Comparison of ENCODE assay signal across 32 cellular contexts in genomic region chr11:32538804-32539203, GRCh38.
"Had no signal": no experiment of that assay in that cellular context is flagged by ENCODE, and none has a peak within 500 bp of the region (broad histone marks: within the 10 kb centered on the region; RNA-seq: fewer than 3 reads in every experiment).

No MANE protein-coding gene starts in this region.

- H3K36me3 ChIP-seq: adrenal gland, ascending aorta, brain microvascular endothelial cell, breast epithelium, cardiac muscle cell had no signal

- H3K27me3 ChIP-seq: adrenal gland, ascending aorta, body of pancreas, brain microvascular endothelial cell, breast epithelium, cardiac muscle cell had no signal

- H3K9me3 ChIP-seq: adrenal gland, ascending aorta, body of pancreas, breast epithelium had no signal

- ATAC-seq: activated naive CD4-positive, alpha-beta T cell treated with anti-CD3 and anti-CD28 coated beads, Interleukin-2, amount 50 U/mL, for 72 hours; activated naive CD8-positive, alpha-beta T cell treated with anti-CD3 and anti-CD28 coated beads, Interleukin-2, amount 50 U/mL, for 24 hours; activated T-cell treated with anti-CD3 and anti-CD28 coated beads, Interleukin-2, amount 50 U/mL, for 4 hours; activated T-cell treated with anti-CD3 and anti-CD28 coated beads, Interleukin-2, amount 50 U/mL, for 72 hours; activated T-helper 17 cell treated with anti-CD3 and anti-CD28 coated beads, Interleukin-2, amount 50 U/mL, for 72 hours; body of pancreas had no signal

- H3K4me1 ChIP-seq: adrenal gland, ascending aorta, body of pancreas, breast epithelium had no signal

- H3K4me3 ChIP-seq: adrenal gland, ascending aorta, body of pancreas, breast epithelium, cardiac muscle cell had no signal

- DNase-seq: activated effector memory CD4-positive, alpha-beta T cell treated with anti-CD3 and anti-CD28 coated beads, Interleukin-2, amount 50 U/mL, for 16 hours; activated effector memory CD4-positive, alpha-beta T cell treated with Interleukin-2 at 50 U/mL for 16 hours; activated gamma-delta T cell; activated gamma-delta T cell treated with Interleukin-2 at 50 U/mL for 16 hours; activated naive CD4-positive, alpha-beta T cell; activated naive CD4-positive, alpha-beta T cell treated with anti-CD3 and anti-CD28 coated beads for 36 hours; activated naive CD4-positive, alpha-beta T cell treated with anti-CD3 and anti-CD28 coated beads, Interleukin-2, amount 10 ng/mL, durations not matched to agents 7 days and 5 days; activated naive CD4-positive, alpha-beta T cell treated with anti-CD3 and anti-CD28 coated beads, Interleukin-2, amount 50 U/mL, for 16 hours; activated naive CD4-positive, alpha-beta T cell treated with Interleukin-2 at 50 U/mL for 16 hours; activated naive CD8-positive, alpha-beta T cell treated with anti-CD3 and anti-CD28 coated beads for 36 hours; activated naive CD8-positive, alpha-beta T cell treated with anti-CD3 and anti-CD28 coated beads, Interleukin-2, amount 10 ng/mL, durations not matched to agents 7 days and 5 days; activated naive CD8-positive, alpha-beta T cell treated with anti-CD3 and anti-CD28 coated beads, Interleukin-2, amount 50 U/mL, for 24 hours; activated T-cell treated with anti-CD3 and anti-CD28 coated beads, Interleukin-2, amount 50 U/mL, for 1 hour; activated T-cell treated with anti-CD3 and anti-CD28 coated beads, Interleukin-2, amount 50 U/mL, for 24 hours; activated T-cell treated with anti-CD3 and anti-CD28 coated beads, Interleukin-2, amount 50 U/mL, for 4 hours; activated T-cell treated with anti-CD3 and anti-CD28 coated beads, Interleukin-2, amount 50 U/mL, for 48 hours; activated T-cell treated with anti-CD3 and anti-CD28 coated beads, Interleukin-2, amount 50 U/mL, for 72 hours; adrenal gland; amniotic stem cell; amygdala; anterior cingulate cortex; aorta; body of pancreas; brain microvascular endothelial cell; caudate nucleus; central memory CD4-positive, alpha-beta T cell; cerebellar nuclear complex had no signal

- H3K27ac ChIP-seq: adrenal gland, ascending aorta, body of pancreas, brain microvascular endothelial cell, breast epithelium, cardiac muscle cell had no signal
